Comparison of ENCODE assay signal across 1 cellular context in the genomic region with DNA sequence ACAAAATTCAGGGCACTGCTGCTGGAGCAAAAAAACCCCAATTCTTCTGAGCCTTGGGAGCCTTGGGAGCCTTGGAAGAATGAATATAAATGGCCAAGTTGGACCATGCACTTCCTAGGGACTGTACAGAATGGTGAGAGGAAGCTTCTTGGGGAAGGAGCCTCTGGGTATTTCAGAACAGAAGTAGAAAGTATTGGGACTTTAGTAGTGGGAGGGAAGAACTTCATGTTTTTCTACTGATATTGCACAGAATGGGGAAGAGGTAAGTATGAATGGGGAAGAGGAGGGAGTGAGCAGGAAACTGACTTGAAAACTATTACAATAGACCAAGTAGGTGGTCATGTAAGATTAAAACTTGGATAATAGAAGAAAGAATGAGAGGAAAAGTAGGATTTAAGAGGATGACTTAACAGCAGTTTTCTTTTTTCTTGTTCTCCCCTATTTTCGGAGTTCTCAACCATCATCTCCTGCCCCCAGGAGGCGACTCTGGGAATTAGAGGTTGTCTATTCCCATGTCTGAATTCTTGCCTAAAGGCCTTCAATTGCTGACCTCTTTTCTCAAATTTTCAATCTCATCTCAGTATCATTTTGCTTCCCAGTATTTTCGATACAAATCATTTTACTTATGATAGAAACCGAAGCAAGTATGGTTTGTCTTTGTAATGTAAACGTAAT.
TF ChIP-seq lines count a peak whose summit lies in the region.

No MANE protein-coding gene starts in this region.

TF ChIP-seq in GM23338, 12 proteins besides CTCF, POLR2A, EP300 and RAD21 (continued from another document):
- TF ChIP-seq, protein P1, sequence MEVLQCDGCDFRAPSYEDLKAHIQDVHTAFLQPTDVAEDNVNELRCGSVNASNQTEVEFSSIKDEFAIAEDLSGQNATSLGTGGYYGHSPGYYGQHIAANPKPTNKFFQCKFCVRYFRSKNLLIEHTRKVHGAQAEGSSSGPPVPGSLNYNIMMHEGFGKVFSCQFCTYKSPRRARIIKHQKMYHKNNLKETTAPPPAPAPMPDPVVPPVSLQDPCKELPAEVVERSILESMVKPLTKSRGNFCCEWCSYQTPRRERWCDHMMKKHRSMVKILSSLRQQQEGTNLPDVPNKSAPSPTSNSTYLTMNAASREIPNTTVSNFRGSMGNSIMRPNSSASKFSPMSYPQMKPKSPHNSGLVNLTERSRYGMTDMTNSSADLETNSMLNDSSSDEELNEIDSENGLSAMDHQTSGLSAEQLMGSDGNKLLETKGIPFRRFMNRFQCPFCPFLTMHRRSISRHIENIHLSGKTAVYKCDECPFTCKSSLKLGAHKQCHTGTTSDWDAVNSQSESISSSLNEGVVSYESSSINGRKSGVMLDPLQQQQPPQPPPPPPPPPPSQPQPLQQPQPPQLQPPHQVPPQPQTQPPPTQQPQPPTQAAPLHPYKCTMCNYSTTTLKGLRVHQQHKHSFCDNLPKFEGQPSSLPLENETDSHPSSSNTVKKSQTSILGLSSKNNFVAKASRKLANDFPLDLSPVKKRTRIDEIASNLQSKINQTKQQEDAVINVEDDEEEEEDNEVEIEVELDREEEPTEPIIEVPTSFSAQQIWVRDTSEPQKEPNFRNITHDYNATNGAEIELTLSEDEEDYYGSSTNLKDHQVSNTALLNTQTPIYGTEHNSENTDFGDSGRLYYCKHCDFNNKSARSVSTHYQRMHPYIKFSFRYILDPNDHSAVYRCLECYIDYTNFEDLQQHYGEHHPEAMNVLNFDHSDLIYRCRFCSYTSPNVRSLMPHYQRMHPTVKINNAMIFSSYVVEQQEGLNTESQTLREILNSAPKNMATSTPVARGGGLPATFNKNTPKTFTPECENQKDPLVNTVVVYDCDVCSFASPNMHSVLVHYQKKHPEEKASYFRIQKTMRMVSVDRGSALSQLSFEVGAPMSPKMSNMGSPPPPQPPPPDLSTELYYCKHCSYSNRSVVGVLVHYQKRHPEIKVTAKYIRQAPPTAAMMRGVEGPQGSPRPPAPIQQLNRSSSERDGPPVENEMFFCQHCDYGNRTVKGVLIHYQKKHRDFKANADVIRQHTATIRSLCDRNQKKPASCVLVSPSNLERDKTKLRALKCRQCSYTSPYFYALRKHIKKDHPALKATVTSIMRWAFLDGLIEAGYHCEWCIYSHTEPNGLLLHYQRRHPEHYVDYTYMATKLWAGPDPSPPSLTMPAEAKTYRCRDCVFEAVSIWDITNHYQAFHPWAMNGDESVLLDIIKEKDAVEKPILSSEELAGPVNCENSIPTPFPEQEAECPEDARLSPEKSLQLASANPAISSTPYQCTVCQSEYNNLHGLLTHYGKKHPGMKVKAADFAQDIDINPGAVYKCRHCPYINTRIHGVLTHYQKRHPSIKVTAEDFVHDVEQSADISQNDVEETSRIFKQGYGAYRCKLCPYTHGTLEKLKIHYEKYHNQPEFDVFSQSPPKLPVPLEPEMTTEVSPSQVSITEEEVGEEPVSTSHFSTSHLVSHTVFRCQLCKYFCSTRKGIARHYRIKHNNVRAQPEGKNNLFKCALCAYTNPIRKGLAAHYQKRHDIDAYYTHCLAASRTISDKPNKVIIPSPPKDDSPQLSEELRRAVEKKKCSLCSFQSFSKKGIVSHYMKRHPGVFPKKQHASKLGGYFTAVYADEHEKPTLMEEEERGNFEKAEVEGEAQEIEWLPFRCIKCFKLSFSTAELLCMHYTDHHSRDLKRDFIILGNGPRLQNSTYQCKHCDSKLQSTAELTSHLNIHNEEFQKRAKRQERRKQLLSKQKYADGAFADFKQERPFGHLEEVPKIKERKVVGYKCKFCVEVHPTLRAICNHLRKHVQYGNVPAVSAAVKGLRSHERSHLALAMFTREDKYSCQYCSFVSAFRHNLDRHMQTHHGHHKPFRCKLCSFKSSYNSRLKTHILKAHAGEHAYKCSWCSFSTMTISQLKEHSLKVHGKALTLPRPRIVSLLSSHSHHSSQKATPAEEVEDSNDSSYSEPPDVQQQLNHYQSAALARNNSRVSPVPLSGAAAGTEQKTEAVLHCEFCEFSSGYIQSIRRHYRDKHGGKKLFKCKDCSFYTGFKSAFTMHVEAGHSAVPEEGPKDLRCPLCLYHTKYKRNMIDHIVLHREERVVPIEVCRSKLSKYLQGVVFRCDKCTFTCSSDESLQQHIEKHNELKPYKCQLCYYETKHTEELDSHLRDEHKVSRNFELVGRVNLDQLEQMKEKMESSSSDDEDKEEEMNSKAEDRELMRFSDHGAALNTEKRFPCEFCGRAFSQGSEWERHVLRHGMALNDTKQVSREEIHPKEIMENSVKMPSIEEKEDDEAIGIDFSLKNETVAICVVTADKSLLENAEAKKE (CRISPR knock-in tag; IDR thresholded peaks at IDR 0.05) = no peak
- no peak for TF ChIP-seq EZH2phosphoT487 (IDR thresholded peaks at IDR 0.05; ENCODE audit: unreplicated experiment)
- TF ChIP-seq ZNF331 (CRISPR knock-in tag; IDR thresholded peaks at IDR 0.05; ENCODE audit: low read depth) = no peak
- TF ChIP-seq CREB1 (CRISPR knock-in tag; IDR thresholded peaks at IDR 0.05; ENCODE audit: low read depth) = no peak
- TF ChIP-seq ETS1 (IDR thresholded peaks at IDR 0.05) = no peak
- TF ChIP-seq ZNF114 (CRISPR knock-in tag; IDR thresholded peaks at IDR 0.05) = no peak
- TF ChIP-seq POLR2AphosphoS5 (IDR thresholded peaks at IDR 0.05; ENCODE audit: low read depth) = no peak
- no peak for TF ChIP-seq STAT1 (IDR thresholded peaks at IDR 0.05; ENCODE audit: unreplicated experiment)
- TF ChIP-seq NANOG (IDR thresholded peaks at IDR 0.05; ENCODE audit: borderline replicate concordance) = no peak
- TF ChIP-seq EZH2 (IDR thresholded peaks at IDR 0.05; ENCODE audit: low read depth, unreplicated experiment) = no peak
TF ChIP-seq in GM23338: peak in this region for 0.
